Comparison of ENCODE assay signal across 9 cellular contexts in genomic region chr5:5551499-5551898, GRCh38.
"Had no signal": no experiment of that assay in that cellular context is flagged by ENCODE, and none has a peak within 500 bp of the region (broad histone marks: within the 10 kb centered on the region; RNA-seq: fewer than 3 reads in every experiment).

No MANE protein-coding gene starts in this region.

- ATAC-seq: HCT116, HepG2, K562 had no signal

- H2AFZ ChIP-seq: GM23248 had no signal

- DNase-seq: GM23248, GOT3, H7, HFFc6 had no signal

- H3K4me1 ChIP-seq: HAP-1 had no signal

- H3K9ac ChIP-seq: GM23248 had no signal

- H3K36me3 ChIP-seq: HAP-1 had no signal

- H3K9me3 ChIP-seq: HAP-1 had no signal

- H3K27ac ChIP-seq: GM23248, HL-60 had no signal

- H3K4me3 ChIP-seq: GM23248, HAP-1, K562 had no signal
